In genomic region chr15:63244399-63244798, GRCh38 we compare ENCODE assay signal across 11 cellular contexts. TPM values are rescaled to one million over a fixed set of nuclear protein-coding genes. Genes with fewer than 3 reads are reported as not detected.
A peak's percentile ranks its signal among the peaks of the same experiment; 100 is the strongest.
DNase-seq lines count a peak whose midpoint lies in the region; ATAC-seq and TF ChIP-seq lines count a peak whose summit lies in the region.
"Had no signal": no experiment of that assay in that cellular context is flagged by ENCODE, and none has a peak within 500 bp of the region (broad histone marks: within the 10 kb centered on the region; RNA-seq: fewer than 3 reads in every experiment).

No MANE protein-coding gene starts in this region.

- peaks cover 37% of the 10 kb centered on the region for H3K79me2 ChIP-seq in GM23248 (ENCODE audit: insufficient read depth)

- H3K4me3 Mint-ChIP-seq in activated naive CD8-positive, alpha-beta T cell, result peak overlapping the region; percentile 59
- no peak overlapping the region for H3K4me3 Mint-ChIP-seq in activated CD8-positive, alpha-beta memory T cell treated with anti-CD3 and anti-CD28 coated beads, Interleukin-2, amount 10 ng/mL, durations not matched to agents 7 days and 5 days

- intact Hi-C loops in dorsolateral prefrontal cortex (cut with DNase I), result no loop called here

- H3K27me3 ChIP-seq in GM23248 (replicated peaks; ENCODE audit: insufficient read depth) (no peaks in the 10 kb centered on the region), gastroesophageal sphincter (no peaks in the 10 kb centered on the region), dorsolateral prefrontal cortex (no peaks in the 10 kb centered on the region)

- TF ChIP-seq CTCF in gastroesophageal sphincter (IDR thresholded peaks at IDR 0.05), result no peak
- no peak for TF ChIP-seq CTCF in retinal pigment epithelial cell (conservative IDR thresholded peaks at IDR 0.05; ENCODE audit: low read depth, low read length)
- no peak for TF ChIP-seq CTCF in dorsolateral prefrontal cortex (IDR thresholded peaks at IDR 0.05 in 54 of 56, conservative IDR thresholded peaks at IDR 0.05 in 2 of 56; ENCODE audit: low read depth in 1 of 56, partially characterized antibody in 56 of 56)

- 3 to 5% methylated on average over 4 of the region's 4 CpGs for WGBS in GM23248 (ENCODE audit: low coverage in 1 of 2, low lambda C conversion rate in 2 of 2, missing lambda C conversion rate in 2 of 2), 2 experiments
- WGBS in gastroesophageal sphincter (ENCODE audit: low coverage in 1 of 2), 2 donors, result 7 to 10% methylated on average over 4 of the region's 4 CpGs

- peaks cover 72% of the 10 kb centered on the region for H3F3A ChIP-seq in GM23248 (ENCODE audit: insufficient read depth)

- H3K9me3 ChIP-seq in GM23248 (ENCODE audit: low read depth) (no peaks in the 10 kb centered on the region), gastroesophageal sphincter (no peaks in the 10 kb centered on the region)

- H3K4me3 ChIP-seq in GM23248, result peak overlapping the region; percentile 30
- H3K4me3 ChIP-seq in gastroesophageal sphincter, result no peak overlapping the region
- peak overlapping the region; percentile 14 for H3K4me3 ChIP-seq in retinal pigment epithelial cell (ENCODE audit: low read length)
- no peak overlapping the region for H3K4me3 ChIP-seq in dorsolateral prefrontal cortex
- H3K4me3 ChIP-seq: K562 had no signal

- H3K9me3 Mint-ChIP-seq in activated naive CD8-positive, alpha-beta T cell (ENCODE audit: low read depth), result no peaks in the 10 kb centered on the region
- no peaks in the 10 kb centered on the region for H3K9me3 Mint-ChIP-seq in activated CD8-positive, alpha-beta memory T cell treated with anti-CD3 and anti-CD28 coated beads, Interleukin-2, amount 10 ng/mL, durations not matched to agents 7 days and 5 days (ENCODE audit: low read depth)

- no peaks in the 10 kb centered on the region for H3K27me3 Mint-ChIP-seq in activated naive CD8-positive, alpha-beta T cell
- no peaks in the 10 kb centered on the region for H3K27me3 Mint-ChIP-seq in activated CD8-positive, alpha-beta memory T cell treated with anti-CD3 and anti-CD28 coated beads, Interleukin-2, amount 10 ng/mL, durations not matched to agents 7 days and 5 days

- no peaks in the 10 kb centered on the region for H4K20me1 ChIP-seq in GM23248 (ENCODE audit: insufficient read depth)

- H3K27ac Mint-ChIP-seq in activated naive CD8-positive, alpha-beta T cell, result peak overlapping the region; percentile 93
- no peak overlapping the region for H3K27ac Mint-ChIP-seq in activated CD8-positive, alpha-beta memory T cell treated with anti-CD3 and anti-CD28 coated beads, Interleukin-2, amount 10 ng/mL, durations not matched to agents 7 days and 5 days

- no peak for TF ChIP-seq EP300 in gastroesophageal sphincter (IDR thresholded peaks at IDR 0.05)

- H3K36me3 ChIP-seq in GM23248 (ENCODE audit: low read depth) (no peaks in the 10 kb centered on the region; the same call in 1 of the 2 replicates), gastroesophageal sphincter (peaks cover 0 to 5% of the 10 kb centered on the region in 2 donors)

- H2AFZ ChIP-seq in GM23248, result no peak overlapping the region

- peaks cover 14% of the 10 kb centered on the region for H3K36me3 Mint-ChIP-seq in activated naive CD8-positive, alpha-beta T cell
- peaks cover 60% of the 10 kb centered on the region for H3K36me3 Mint-ChIP-seq in activated CD8-positive, alpha-beta memory T cell treated with anti-CD3 and anti-CD28 coated beads, Interleukin-2, amount 10 ng/mL, durations not matched to agents 7 days and 5 days

- H3K9ac ChIP-seq in GM23248, result peak overlapping the region; percentile 61

- in situ Hi-C loops in GM23248 (cut with MboI), result no loop called here

- peaks cover 66% of the 10 kb centered on the region for H3K4me1 ChIP-seq in GM23248 (ENCODE audit: insufficient read depth)
- H3K4me1 ChIP-seq in gastroesophageal sphincter, result peaks cover 21 to 72% (median 33%) of the 10 kb centered on the region in 3 donors

- H3K4me1 Mint-ChIP-seq in activated naive CD8-positive, alpha-beta T cell (ENCODE audit: low read depth), result peaks cover 65% of the 10 kb centered on the region
- H3K4me1 Mint-ChIP-seq in activated CD8-positive, alpha-beta memory T cell treated with anti-CD3 and anti-CD28 coated beads, Interleukin-2, amount 10 ng/mL, durations not matched to agents 7 days and 5 days, result peaks cover 30% of the 10 kb centered on the region

- H3K9me2 ChIP-seq in GM23248 (ENCODE audit: insufficient read depth), result no peaks in the 10 kb centered on the region

- H3K4me2 ChIP-seq in GM23248 (ENCODE audit: unreplicated experiment), result peak overlapping the region; percentile 73

- ATAC-seq in gastroesophageal sphincter, result no peak
- ATAC-seq in activated CD8-positive, alpha-beta memory T cell treated with anti-CD3 and anti-CD28 coated beads, Interleukin-2, amount 10 ng/mL, durations not matched to agents 7 days and 5 days, result no peak
- ATAC-seq: K562 had no signal

- DNase-seq in GM23248 (peak; percentile 69), retinal pigment epithelial cell (ENCODE audit: low read depth) (peak; percentile 94), dorsolateral prefrontal cortex (no peak), activated gamma-delta T cell treated with Interleukin-2 at 50 U/mL for 16 hours (no peak), NCI-H524 (lab: John Stamatoyannopoulos, UW) (no peak)
- DNase-seq in activated CD8-positive, alpha-beta memory T cell treated with anti-CD3 and anti-CD28 coated beads, Interleukin-2, amount 10 ng/mL, durations not matched to agents 7 days and 5 days, result no peak
- DNase-seq: kidney; stimulated activated CD4-positive, alpha-beta T cell treated with anti-CD3 and anti-CD28 coated beads, Interleukin-1b, Interleukin-23, amount 100 ng/mL, for 48 hours had no signal

- TF ChIP-seq POLR2A in gastroesophageal sphincter (IDR thresholded peaks at IDR 0.05), result no peak

- peak overlapping the region; percentile 73 for H3K27ac ChIP-seq in GM23248
- H3K27ac ChIP-seq in gastroesophageal sphincter, result peak overlapping the region; percentile 75 to 88 (median 77)
- peak overlapping the region in 9 of 59 donors; percentile 0 to 43 (median 16) for H3K27ac ChIP-seq in dorsolateral prefrontal cortex

- CTCF ChIA-PET in activated CD8-positive, alpha-beta memory T cell treated with anti-CD3 and anti-CD28 coated beads, Interleukin-2, amount 10 ng/mL, durations not matched to agents 7 days and 5 days (lab: Charles Lee), result interaction anchor here (0.9 kb wide), 1 partner anchor 10 kb away, joined by 3 read pairs; no protein-coding TSS in a partner anchor

RNA-seq across cellular contexts. Expression of gene APH1B, which starts 33.0 kb away (rescaled TPM):
- total RNA-seq in GM23248 (2014; rRNA removed; shearing (Covaris generic)), result 15.8 and 18.6 TPM in 2 replicates
- polyA plus RNA-seq in GM23248 (2016; fragmentation: Nextera tagmentation; extraction: Ambion mirVana), result 40.5 and 43.2 TPM in 2 replicates
- total RNA-seq in gastroesophageal sphincter, result 10 to 100 TPM in 2 of 4 donors, 1 to 10 TPM in 2; 8.1 to 18.7 (median 11.5) TPM
- 10 to 100 TPM; 12.3 to 13.0 TPM for total RNA-seq in activated CD8-positive, alpha-beta memory T cell treated with anti-CD3 and anti-CD28 coated beads, Interleukin-2, amount 10 ng/mL, durations not matched to agents 7 days and 5 days
- 10 to 100 TPM; 12.8 to 48.9 (median 28.4) TPM for total RNA-seq in dorsolateral prefrontal cortex

RNA-seq across cellular contexts. Expression of gene RAB8B, which starts 55.0 kb away (rescaled TPM):
- 54.3 and 54.6 TPM in 2 replicates for total RNA-seq in GM23248 (2014; rRNA removed; shearing (Covaris generic))
- polyA plus RNA-seq in GM23248 (2016; fragmentation: Nextera tagmentation; extraction: Ambion mirVana), result 37.8 and 43.6 TPM in 2 replicates
- total RNA-seq in gastroesophageal sphincter (10 to 100 TPM; 26.1 to 48.1 (median 33.0) TPM), dorsolateral prefrontal cortex (10 to 100 TPM; 22.5 to 54.3 (median 36.0) TPM)
- total RNA-seq in activated CD8-positive, alpha-beta memory T cell treated with anti-CD3 and anti-CD28 coated beads, Interleukin-2, amount 10 ng/mL, durations not matched to agents 7 days and 5 days, result 100 to 1,000 TPM in 1 of 2 experiments, 10 to 100 TPM in 1; 94.8 to 128 TPM

Comparison
In these comparisons a context has a peak if more than half of its experiments do, and no peak if none do; other contexts are left out.
1. DNase-seq: peak in GM23248 (single experiment) and retinal pigment epithelial cell (single experiment); none in activated CD8-positive, alpha-beta memory T cell treated with anti-CD3 and anti-CD28 coated beads, Interleukin-2, amount 10 ng/mL, durations not matched to agents 7 days and 5 days (single experiment), dorsolateral prefrontal cortex (0 of 10), activated gamma-delta T cell treated with Interleukin-2 at 50 U/mL for 16 hours (single experiment) and NCI-H524 (0 of 2).
2. H3K4me3 ChIP-seq: peak in GM23248 (single experiment) and retinal pigment epithelial cell (single experiment); none in gastroesophageal sphincter (0 of 2) and dorsolateral prefrontal cortex (0 of 59).